21 cellular contexts compared by ENCODE assay signal in the genomic region with DNA sequence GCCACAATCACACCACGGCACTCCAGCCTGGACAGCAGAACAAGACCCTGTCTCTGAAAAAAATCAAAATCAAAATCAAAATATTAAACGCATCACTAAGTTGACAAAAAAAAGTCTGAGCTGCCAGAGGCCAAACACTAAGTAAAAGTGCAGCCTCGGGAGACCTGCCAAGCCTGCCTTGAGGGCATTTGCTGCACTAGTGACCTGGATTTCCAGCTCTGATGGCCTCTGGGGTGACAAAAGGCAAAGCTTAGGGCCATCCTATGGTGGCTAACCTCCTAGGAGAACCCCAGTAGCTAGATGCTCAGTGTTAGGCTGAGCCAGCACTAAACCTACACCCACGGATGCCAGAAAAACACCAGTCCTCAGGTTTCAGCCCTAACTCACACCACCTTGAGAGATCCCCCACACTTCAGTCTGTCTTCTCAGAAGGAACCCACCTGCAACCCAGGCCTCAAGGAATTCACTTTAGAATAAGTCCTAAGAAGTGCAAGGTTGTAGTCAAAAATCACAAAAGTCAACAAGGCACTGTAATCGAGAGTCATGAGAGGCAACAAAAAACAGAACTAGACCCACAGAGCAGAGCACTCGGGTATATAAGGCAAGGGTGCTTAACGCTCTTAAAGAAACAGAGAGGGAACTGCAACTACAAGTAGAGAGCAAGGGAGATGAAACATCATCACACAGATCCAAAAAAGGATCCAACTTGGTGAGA. TPM values are rescaled to one million over a fixed set of nuclear protein-coding genes. Genes with fewer than 3 reads are reported as not detected.
DNase-seq lines count a peak whose midpoint lies in the region; ATAC-seq, FAIRE-seq and TF ChIP-seq lines count a peak whose summit lies in the region.
"Had no signal": no experiment of that assay in that cellular context is flagged by ENCODE, and none has a peak within 500 bp of the region (broad histone marks: within the 10 kb centered on the region; RNA-seq: fewer than 3 reads in every experiment).

No MANE protein-coding gene starts in this region.

- TF ChIP-seq RAD21 in K562 (CRISPR knock-in tag; conservative IDR thresholded peaks at IDR 0.05 in 1 of 2, IDR thresholded peaks at IDR 0.05 in 1 of 2): no peak

- TF ChIP-seq POLR2A in K562 (conservative IDR thresholded peaks at IDR 0.05): no peak

- 66% methylated on average over 7 of the region's 7 CpGs for WGBS in K562 (ENCODE audit: insufficient coverage, low coverage, missing lambda C conversion rate)

- H3K79me2 ChIP-seq in K562 (ENCODE audit: control insufficient read depth, insufficient read depth, low read length) (no peaks in the 10 kb centered on the region), OCI-LY7 (ENCODE audit: insufficient read depth, low read depth, low read length) (0 out of 2 replicates have a peak, but pooled peaks cover 7% of the 10 kb centered on the region)

- intact Hi-C loops in activated CD4-positive, alpha-beta memory T cell treated with anti-CD3 and anti-CD28 coated beads for 36 hours (cut with micrococcal nuclease): no loop called here
- intact Hi-C loops in K562 (cut with micrococcal nuclease) (no loop called here), OCI-LY7 (cut with micrococcal nuclease; ENCODE audit: unreplicated experiment) (no loop called here)

- H2AFZ ChIP-seq in K562 (ENCODE audit: low read depth, low read length): no peak overlapping the region
- no peak overlapping the region for H2AFZ ChIP-seq in OCI-LY7 (ENCODE audit: low read length)
- H2AFZ ChIP-seq: PC-9 had no signal

- peak; percentile 6 for DNase-seq in activated CD4-positive, alpha-beta memory T cell treated with anti-CD3 and anti-CD28 coated beads, Interleukin-2, amount 10 ng/mL, durations not matched to agents 7 days and 5 days
- DNase-seq in activated CD4-positive, alpha-beta memory T cell treated with anti-CD3 and anti-CD28 coated beads for 36 hours: no peak
- peak; percentile 7 for DNase-seq in H7
- DNase-seq in K562 (ENCODE audit: extremely low read depth in 1 of 4, low spot score in 3 of 4): no peak
- DNase-seq in stimulated activated CD8-positive, alpha-beta memory T cell treated with anti-CD3 and anti-CD28 coated beads, Interleukin-4, amount 100 ng/mL, for 48 hours: peak; percentile 16
- no peak for DNase-seq in OCI-LY7 (ENCODE audit: low spot score)
- no peak for DNase-seq in natural killer cell treated with Interleukin-12 subunit alpha and Interleukin-12 subunit beta and Interleukin-15 and Interleukin-18, amount 100 ng/mL, for 72 hours (ENCODE audit: low spot score)
- DNase-seq: 8988T; C1 segment of cervical spinal cord; DMS79 treated with DMSO at 0.1 percent for 48 hours; GDM1; NCI-H1092 treated with DMSO at 0.1 percent for 48 hours; NCI-H1694 treated with DMSO at 0.1 percent for 48 hours; NCI-H69; NK-92 treated with Interleukin-12 subunit alpha and Interleukin-12 subunit beta, amount 100 ng/mL, for 24 hours; PC-9 had no signal

- H3K4me1 ChIP-seq in K562 (replicated peaks in 1 of 2; ENCODE audit: control insufficient read depth in 2 of 2, insufficient read depth in 2 of 2, low read length in 2 of 2) (peaks cover 13 to 38% of the 10 kb centered on the region in 2 experiments; a peak in 4 of 5 replicates), OCI-LY7 (ENCODE audit: insufficient read depth, low read length, poor library complexity, severe bottlenecking) (no peaks in the 10 kb centered on the region)

- H3K4me3 ChIP-seq in H7 (ENCODE audit: insufficient read depth, low read depth, low read length): no peak overlapping the region
- no peak overlapping the region for H3K4me3 ChIP-seq in K562
- no peak overlapping the region for H3K4me3 ChIP-seq in OCI-LY7 (ENCODE audit: low read depth, low read length, poor library complexity, severe bottlenecking)
- H3K4me3 ChIP-seq: PC-9 had no signal

- H3K9me1 ChIP-seq in K562 (ENCODE audit: control insufficient read depth, insufficient read depth, low read length): peaks cover 3% of the 10 kb centered on the region

- no peaks in the 10 kb centered on the region for H3K4me1 Mint-ChIP-seq in activated CD4-positive, alpha-beta memory T cell treated with anti-CD3 and anti-CD28 coated beads, Interleukin-2, amount 10 ng/mL, durations not matched to agents 7 days and 5 days
- no peaks in the 10 kb centered on the region for H3K4me1 Mint-ChIP-seq in activated CD4-positive, alpha-beta memory T cell treated with anti-CD3 and anti-CD28 coated beads for 36 hours (ENCODE audit: low read depth)
- peaks cover 3 to 6% of the 10 kb centered on the region in 2 donors for H3K4me1 Mint-ChIP-seq in natural killer cell treated with Interleukin-12 subunit alpha and Interleukin-12 subunit beta and Interleukin-15 and Interleukin-18, amount 100 ng/mL, for 72 hours (ENCODE audit: low read depth in 2 of 2)

- no peaks in the 10 kb centered on the region for H3K9me3 Mint-ChIP-seq in activated CD4-positive, alpha-beta memory T cell treated with anti-CD3 and anti-CD28 coated beads, Interleukin-2, amount 10 ng/mL, durations not matched to agents 7 days and 5 days
- H3K9me3 Mint-ChIP-seq in activated CD4-positive, alpha-beta memory T cell treated with anti-CD3 and anti-CD28 coated beads for 36 hours: no peaks in the 10 kb centered on the region
- no peaks in the 10 kb centered on the region for H3K9me3 Mint-ChIP-seq in natural killer cell treated with Interleukin-12 subunit alpha and Interleukin-12 subunit beta and Interleukin-15 and Interleukin-18, amount 100 ng/mL, for 72 hours

- BruUV-seq in K562 (replicated peaks; lab: Mats Ljungman, UMichigan) (no TSS peak), OCI-LY7 (replicated peaks; lab: Mats Ljungman, UMichigan) (no TSS peak)

- H3K4me2 ChIP-seq in K562 (ENCODE audit: insufficient read depth, low read length) (no peak overlapping the region), OCI-LY7 (ENCODE audit: low read length) (no peak overlapping the region)

- no peaks in the 10 kb centered on the region; the same call in 1 of the 2 replicates for H3K9me3 ChIP-seq in K562 (replicated peaks; ENCODE audit: control insufficient read depth, insufficient read depth, low read depth, low read length)
- no peaks in the 10 kb centered on the region for H3K9me3 ChIP-seq in OCI-LY7 (ENCODE audit: low read length)

- TF ChIP-seq CTCF in K562 (IDR thresholded peaks at IDR 0.05 in 2 of 3, conservative IDR thresholded peaks at IDR 0.05 in 1 of 3; ENCODE audit: insufficient read depth in 2 of 3, low read depth in 1 of 3, low read length in 3 of 3) (no peak), OCI-LY7 (conservative IDR thresholded peaks at IDR 0.05; ENCODE audit: low read length) (no peak)

- no peaks in the 10 kb centered on the region for H3K36me3 Mint-ChIP-seq in activated CD4-positive, alpha-beta memory T cell treated with anti-CD3 and anti-CD28 coated beads, Interleukin-2, amount 10 ng/mL, durations not matched to agents 7 days and 5 days (ENCODE audit: low read depth)
- H3K36me3 Mint-ChIP-seq in activated CD4-positive, alpha-beta memory T cell treated with anti-CD3 and anti-CD28 coated beads for 36 hours: no peaks in the 10 kb centered on the region
- no peaks in the 10 kb centered on the region for H3K36me3 Mint-ChIP-seq in natural killer cell treated with Interleukin-12 subunit alpha and Interleukin-12 subunit beta and Interleukin-15 and Interleukin-18, amount 100 ng/mL, for 72 hours

- no peaks in the 10 kb centered on the region for H3K27me3 Mint-ChIP-seq in activated CD4-positive, alpha-beta memory T cell treated with anti-CD3 and anti-CD28 coated beads, Interleukin-2, amount 10 ng/mL, durations not matched to agents 7 days and 5 days
- H3K27me3 Mint-ChIP-seq in activated CD4-positive, alpha-beta memory T cell treated with anti-CD3 and anti-CD28 coated beads for 36 hours: no peaks in the 10 kb centered on the region
- H3K27me3 Mint-ChIP-seq in natural killer cell treated with Interleukin-12 subunit alpha and Interleukin-12 subunit beta and Interleukin-15 and Interleukin-18, amount 100 ng/mL, for 72 hours: no peaks in the 10 kb centered on the region

- peak overlapping the region in 1 of 2 experiments; percentile 6; a peak in 1 of 4 replicates for H3K9ac ChIP-seq in K562 (ENCODE audit: insufficient read depth in 1 of 2, low read depth in 2 of 2, low read length in 2 of 2)

- in situ Hi-C loops in K562 (cut with MboI): no loop called here

- no peak overlapping the region for H3K27ac ChIP-seq in K562 (ENCODE audit: extremely low read depth, low read depth, low read length)
- H3K27ac ChIP-seq in OCI-LY7 (ENCODE audit: low read depth, low read length, poor library complexity, severe bottlenecking): no peak overlapping the region
- H3K27ac ChIP-seq: PC-9 had no signal

- TF ChIP-seq EP300 in K562 (IDR thresholded peaks at IDR 0.05; ENCODE audit: low read length): no peak

- no peak overlapping the region for H3K4me3 Mint-ChIP-seq in activated CD4-positive, alpha-beta memory T cell treated with anti-CD3 and anti-CD28 coated beads, Interleukin-2, amount 10 ng/mL, durations not matched to agents 7 days and 5 days
- H3K4me3 Mint-ChIP-seq in activated CD4-positive, alpha-beta memory T cell treated with anti-CD3 and anti-CD28 coated beads for 36 hours: no peak overlapping the region
- no peak overlapping the region for H3K4me3 Mint-ChIP-seq in natural killer cell treated with Interleukin-12 subunit alpha and Interleukin-12 subunit beta and Interleukin-15 and Interleukin-18, amount 100 ng/mL, for 72 hours

- no peak overlapping the region for H3K27ac Mint-ChIP-seq in activated CD4-positive, alpha-beta memory T cell treated with anti-CD3 and anti-CD28 coated beads, Interleukin-2, amount 10 ng/mL, durations not matched to agents 7 days and 5 days
- H3K27ac Mint-ChIP-seq in activated CD4-positive, alpha-beta memory T cell treated with anti-CD3 and anti-CD28 coated beads for 36 hours: no peak overlapping the region
- H3K27ac Mint-ChIP-seq in natural killer cell treated with Interleukin-12 subunit alpha and Interleukin-12 subunit beta and Interleukin-15 and Interleukin-18, amount 100 ng/mL, for 72 hours: no peak overlapping the region

- H3K9me2 ChIP-seq in OCI-LY7 (ENCODE audit: insufficient read depth, low read length): no peaks in the 10 kb centered on the region

- H3K36me3 ChIP-seq in H7 (replicated peaks; ENCODE audit: control insufficient read depth, insufficient read depth, low read length) (no peaks in the 10 kb centered on the region), K562 (ENCODE audit: control insufficient read depth, insufficient read depth, low read length) (no peaks in the 10 kb centered on the region; the same call in 2 of the 3 replicates), OCI-LY7 (ENCODE audit: insufficient read depth, low read length) (peaks cover 8% of the 10 kb centered on the region)

- ATAC-seq in K562 (no peak), GM19452 (IDR thresholded peaks at IDR 0.05; ENCODE audit: unreplicated experiment) (no peak)
- no peak for ATAC-seq in natural killer cell treated with Interleukin-12 subunit alpha and Interleukin-12 subunit beta and Interleukin-15 and Interleukin-18, amount 100 ng/mL, for 72 hours
- ATAC-seq: HCT116 had no signal

- H4K20me1 ChIP-seq in K562 (replicated peaks; ENCODE audit: control insufficient read depth, insufficient read depth, low read length) (no peaks in the 10 kb centered on the region; the same call in 1 of the 2 replicates), OCI-LY7 (ENCODE audit: insufficient read depth, low read length) (no peaks in the 10 kb centered on the region)

- POLR2A ChIA-PET in activated CD4-positive, alpha-beta memory T cell treated with anti-CD3 and anti-CD28 coated beads, Interleukin-2, amount 10 ng/mL, durations not matched to agents 7 days and 5 days (lab: Charles Lee): no interaction called here
- POLR2A ChIA-PET in activated CD4-positive, alpha-beta memory T cell treated with anti-CD3 and anti-CD28 coated beads for 36 hours (lab: Charles Lee): interaction anchor here (0.6 kb wide), 1 partner anchor 245 kb away, joined by 3 read pairs; no protein-coding TSS in a partner anchor
- POLR2A ChIA-PET in K562 (lab: Yijun Ruan, JAX): interaction anchor here (0.6 to 16.0 kb wide), 8 partner anchors 11 to 116 kb away, joined by 3 to 247 read pairs (median 6); a partner anchor contains a TSS
- POLR2A ChIA-PET in OCI-LY7 (lab: Charles Lee): no interaction called here

- CTCF ChIA-PET in activated CD4-positive, alpha-beta memory T cell treated with anti-CD3 and anti-CD28 coated beads, Interleukin-2, amount 10 ng/mL, durations not matched to agents 7 days and 5 days (lab: Charles Lee): no interaction called here
- CTCF ChIA-PET in activated CD4-positive, alpha-beta memory T cell treated with anti-CD3 and anti-CD28 coated beads for 36 hours (lab: Charles Lee): no interaction called here
- CTCF ChIA-PET in K562 (lab: Yijun Ruan, JAX; ENCODE audit: low intra/inter-chr PET ratio) (interaction anchor here (0.6 kb wide), 1 partner anchor 734 kb away, joined by 3 read pairs; no protein-coding TSS in a partner anchor), OCI-LY7 (lab: Charles Lee; ENCODE audit: unreplicated experiment) (no interaction called here)

- FAIRE-seq in K562 (lab: Jason Lieb, UNC): no peak
- FAIRE-seq: D721Med, GM12892, GM19239 had no signal

- no peaks in the 10 kb centered on the region for H3K27me3 ChIP-seq in H7 (ENCODE audit: control insufficient read depth, insufficient read depth, low read length)
- no peaks in the 10 kb centered on the region for H3K27me3 ChIP-seq in K562 (ENCODE audit: control insufficient read depth in 2 of 2, insufficient read depth in 2 of 2, low read length in 2 of 2)

RNA-seq across cellular contexts. Expression of a gene that starts 28.6 kb away (rescaled TPM):
- total RNA-seq in activated CD4-positive, alpha-beta memory T cell treated with anti-CD3 and anti-CD28 coated beads, Interleukin-2, amount 10 ng/mL, durations not matched to agents 7 days and 5 days: 1 to 10 TPM; 7.4 to 8.7 TPM
- 10 to 100 TPM; 11.3 to 12.3 TPM for total RNA-seq in activated CD4-positive, alpha-beta memory T cell treated with anti-CD3 and anti-CD28 coated beads for 36 hours
- 31.4 and 38.2 TPM in 2 replicates for total RNA-seq in H7 (2014; rRNA removed; shearing (Covaris generic))
- total RNA-seq in K562 (2011; cell fraction: chromatin; rRNA removed; ENCODE audit: low replicate concordance): 5.3 and 21.3 TPM in 2 replicates
- 21.8 and 25.5 TPM in 2 replicates for total RNA-seq in K562 (2011; cell fraction: nucleolus; rRNA removed)
- total RNA-seq in K562 (2011; cell fraction: nucleoplasm; rRNA removed): 7.3 and 7.8 TPM in 2 replicates
- 48.9 and 69.1 TPM in 2 replicates for total RNA-seq in K562 (2014; rRNA removed)
- total RNA-seq in K562 (2014; rRNA removed; fragmentation: Illumina TruSeq; extraction: Trizol): 0.57 and 0.84 TPM in 2 replicates
- 17.8 and 20.6 TPM in 2 replicates for total RNA-seq in K562 (2015; rRNA removed; fragmentation: Illumina TruSeq; extraction: Trizol)
- total RNA-seq in K562 (2021): 50.5 and 55.3 TPM in 2 replicates
- polyA plus RNA-seq in K562 (2011; rRNA removed): 10.2 and 35.0 TPM in 2 replicates
- 37.2 and 43.8 TPM in 2 replicates for polyA plus RNA-seq in K562 (2011; cell fraction: cytosol; rRNA removed)
- 33.2 and 43.3 TPM in 2 replicates for polyA plus RNA-seq in K562 (2011; cell fraction: nucleus; rRNA removed)
- polyA plus RNA-seq in K562 (2012): 42.2 and 62.2 TPM in 2 replicates
- polyA plus RNA-seq in K562 (2014; fragmentation: Illumina TruSeq; extraction: Trizol): 1.9 and 18.0 TPM in 2 replicates
- 1 to 10 TPM in 1 of 2 experiments, under 1 TPM in 1; 0.56 to 3.5 TPM for polyA plus RNA-seq in K562 (2014; fragmentation: Nextera tagmentation; extraction: Ambion mirVana)
- polyA plus RNA-seq in K562 (2014; rRNA removed): 40.7 and 41.3 TPM in 2 replicates
- polyA minus RNA-seq in K562 (2011; rRNA and poly(A)+ RNA removed): 2.8 and 3.7 TPM in 2 replicates
- polyA minus RNA-seq in K562 (2011; cell fraction: cytosol; rRNA and poly(A)+ RNA removed): 13.2 and 33.0 TPM in 2 replicates
- polyA minus RNA-seq in K562 (2011; cell fraction: nucleus; rRNA and poly(A)+ RNA removed): 12.0 and 14.3 TPM in 2 replicates
- total RNA-seq in OCI-LY7 (2014; rRNA removed; shearing (Covaris generic)): 21.2 and 26.7 TPM in 2 replicates
- 12.9 and 13.1 TPM in 2 replicates for total RNA-seq in OCI-LY7 (2022)
- total RNA-seq in natural killer cell treated with Interleukin-12 subunit alpha and Interleukin-12 subunit beta and Interleukin-15 and Interleukin-18, amount 100 ng/mL, for 72 hours: 10 to 100 TPM in 1 of 2 donors, 1 to 10 TPM in 1; 9.7 to 17.9 TPM

RNA-seq across cellular contexts. Expression of a gene that starts 28.6 kb away (rescaled TPM):
- 10 to 100 TPM; 13.3 to 13.5 TPM for total RNA-seq in activated CD4-positive, alpha-beta memory T cell treated with anti-CD3 and anti-CD28 coated beads, Interleukin-2, amount 10 ng/mL, durations not matched to agents 7 days and 5 days
- total RNA-seq in activated CD4-positive, alpha-beta memory T cell treated with anti-CD3 and anti-CD28 coated beads for 36 hours: 10 to 100 TPM; 11.5 to 13.5 TPM
- 12.3 and 12.7 TPM in 2 replicates for total RNA-seq in H7 (2014; rRNA removed; shearing (Covaris generic))
- 82.4 and 192 TPM in 2 replicates for total RNA-seq in K562 (2011; cell fraction: chromatin; rRNA removed; ENCODE audit: low replicate concordance)
- 134 and 166 TPM in 2 replicates for total RNA-seq in K562 (2011; cell fraction: nucleolus; rRNA removed)
- 107 and 110 TPM in 2 replicates for total RNA-seq in K562 (2011; cell fraction: nucleoplasm; rRNA removed)
- 32.5 and 42.0 TPM in 2 replicates for total RNA-seq in K562 (2014; rRNA removed)
- total RNA-seq in K562 (2014; rRNA removed; fragmentation: Illumina TruSeq; extraction: Trizol): 16.3 and 19.8 TPM in 2 replicates
- total RNA-seq in K562 (2015; rRNA removed; fragmentation: Illumina TruSeq; extraction: Trizol): 26.2 and 28.8 TPM in 2 replicates
- 75.4 and 75.5 TPM in 2 replicates for total RNA-seq in K562 (2021)
- 32.7 and 82.6 TPM in 2 replicates for polyA plus RNA-seq in K562 (2011; rRNA removed)
- polyA plus RNA-seq in K562 (2011; cell fraction: cytosol; rRNA removed): 68.8 and 74.9 TPM in 2 replicates
- polyA plus RNA-seq in K562 (2011; cell fraction: nucleus; rRNA removed): 124 and 157 TPM in 2 replicates
- 40.3 and 56.9 TPM in 2 replicates for polyA plus RNA-seq in K562 (2012)
- polyA plus RNA-seq in K562 (2014; fragmentation: Illumina TruSeq; extraction: Trizol): 39.2 and 40.1 TPM in 2 replicates
- polyA plus RNA-seq in K562 (2014; fragmentation: Nextera tagmentation; extraction: Ambion mirVana): 10 to 100 TPM; 23.6 to 33.7 TPM
- polyA plus RNA-seq in K562 (2014; rRNA removed): 28.2 and 31.2 TPM in 2 replicates
- 49.5 and 66.5 TPM in 2 replicates for polyA minus RNA-seq in K562 (2011; rRNA and poly(A)+ RNA removed)
- polyA minus RNA-seq in K562 (2011; cell fraction: cytosol; rRNA and poly(A)+ RNA removed): 31.7 and 46.0 TPM in 2 replicates
- polyA minus RNA-seq in K562 (2011; cell fraction: nucleus; rRNA and poly(A)+ RNA removed): 42.7 and 85.4 TPM in 2 replicates
- total RNA-seq in OCI-LY7 (2014; rRNA removed; shearing (Covaris generic)): 25.5 and 28.2 TPM in 2 replicates
- 26.1 and 26.2 TPM in 2 replicates for total RNA-seq in OCI-LY7 (2022)
- 10 to 100 TPM; 11.2 to 26.3 TPM for total RNA-seq in natural killer cell treated with Interleukin-12 subunit alpha and Interleukin-12 subunit beta and Interleukin-15 and Interleukin-18, amount 100 ng/mL, for 72 hours

Comparison
In these comparisons a context has a peak if more than half of its experiments do, and no peak if none do; other contexts are left out.
1. DNase-seq: peak in activated CD4-positive, alpha-beta memory T cell treated with anti-CD3 and anti-CD28 coated beads, Interleukin-2, amount 10 ng/mL, durations not matched to agents 7 days and 5 days (single experiment), H7 (single experiment) and stimulated activated CD8-positive, alpha-beta memory T cell treated with anti-CD3 and anti-CD28 coated beads, Interleukin-4, amount 100 ng/mL, for 48 hours (single experiment); none in activated CD4-positive, alpha-beta memory T cell treated with anti-CD3 and anti-CD28 coated beads for 36 hours (single experiment), K562 (0 of 4), OCI-LY7 (single experiment) and natural killer cell treated with Interleukin-12 subunit alpha and Interleukin-12 subunit beta and Interleukin-15 and Interleukin-18, amount 100 ng/mL, for 72 hours (single experiment).
2. POLR2A ChIA-PET loops: an anchor here in activated CD4-positive, alpha-beta memory T cell treated with anti-CD3 and anti-CD28 coated beads for 36 hours (0.6 kb wide) and K562 (0.6 to 16.0 kb wide); none called in activated CD4-positive, alpha-beta memory T cell treated with anti-CD3 and anti-CD28 coated beads, Interleukin-2, amount 10 ng/mL, durations not matched to agents 7 days and 5 days and OCI-LY7.